Comparison of ENCODE assay signal across 8 cellular contexts in genomic region chr15:71780349-71780976, GRCh38. TPM values are rescaled to one million over a fixed set of nuclear protein-coding genes. Genes with fewer than 3 reads are reported as not detected.
DNase-seq lines count a peak whose midpoint lies in the region; TF ChIP-seq lines count a peak whose summit lies in the region.

No MANE protein-coding gene starts in this region.

- H3K36me3 ChIP-seq in HAP-1 (replicated peaks): no peaks in the 10 kb centered on the region
- no peaks in the 10 kb centered on the region for H3K36me3 ChIP-seq in OCI-LY7 (ENCODE audit: insufficient read depth, low read length)
- no peaks in the 10 kb centered on the region for H3K36me3 ChIP-seq in left ventricle myocardium inferior
- no peaks in the 10 kb centered on the region for H3K36me3 ChIP-seq in skeletal muscle satellite cell (ENCODE audit: insufficient read depth, low read length)

- DNase-seq in DMS53 treated with DMSO at 0.1 percent for 48 hours (lab: John Stamatoyannopoulos, UW; ENCODE audit: unreplicated experiment): peak; percentile 22
- peak; percentile 72 to 74 for DNase-seq in HAP-1 (ENCODE audit: low spot score in 2 of 2)
- peak; percentile 73 for DNase-seq in OCI-LY7 (ENCODE audit: low spot score)
- DNase-seq in activated naive CD4-positive, alpha-beta T cell treated with Interleukin-2 at 50 U/mL for 16 hours: peak; percentile 8
- no peak for DNase-seq in left ventricle myocardium inferior
- no peak for DNase-seq in ureter (ENCODE audit: low spot score)
- DNase-seq in NCI-H2029 treated with DMSO at 0.1 percent for 48 hours (lab: John Stamatoyannopoulos, UW): no peak

- intact Hi-C loops in OCI-LY7 (cut with micrococcal nuclease; ENCODE audit: unreplicated experiment) (loop anchor here (1.0 kb wide), 1 partner anchor 376 kb away; no protein-coding TSS in a partner anchor), left ventricle myocardium inferior (cut with micrococcal nuclease) (no loop called here)

- no peaks in the 10 kb centered on the region for H3K4me1 ChIP-seq in HAP-1
- H3K4me1 ChIP-seq in OCI-LY7 (ENCODE audit: insufficient read depth, low read length, poor library complexity, severe bottlenecking): no peaks in the 10 kb centered on the region
- peaks cover 32% of the 10 kb centered on the region for H3K4me1 ChIP-seq in left ventricle myocardium inferior
- peaks cover 39% of the 10 kb centered on the region for H3K4me1 ChIP-seq in skeletal muscle satellite cell (ENCODE audit: control insufficient read depth, insufficient read depth, low read length)

- in situ Hi-C loops in HAP-1 (cut with MboI; ENCODE audit: low sequenced_read_pairs): no loop called here

- TF ChIP-seq CTCF in OCI-LY7 (conservative IDR thresholded peaks at IDR 0.05; ENCODE audit: low read length) (peak; percentile 96), left ventricle myocardium inferior (IDR thresholded peaks at IDR 0.05; ENCODE audit: borderline replicate concordance) (peak; percentile 74)

- BruUV-seq in OCI-LY7 (replicated peaks; lab: Mats Ljungman, UMichigan): no TSS peak

- peak overlapping the region; percentile 52; the same call in 1 of the 2 replicates for H2AFZ ChIP-seq in OCI-LY7 (ENCODE audit: low read length)

- CTCF ChIA-PET in OCI-LY7 (lab: Charles Lee; ENCODE audit: unreplicated experiment): interaction anchor here (0.6 to 1.1 kb wide), 3 partner anchors 363 to 375 kb away, joined by 3 to 4 read pairs (median 3); no protein-coding TSS in a partner anchor

- H3K9ac ChIP-seq in skeletal muscle satellite cell (ENCODE audit: low read depth, low read length): peak overlapping the region; percentile 63

- H3K27me3 ChIP-seq in HAP-1 (ENCODE audit: low read depth) (no peaks in the 10 kb centered on the region), left ventricle myocardium inferior (ENCODE audit: low read depth) (no peaks in the 10 kb centered on the region), skeletal muscle satellite cell (ENCODE audit: control insufficient read depth, insufficient read depth, low read length) (no peaks in the 10 kb centered on the region)

- H3K4me2 ChIP-seq in OCI-LY7 (ENCODE audit: low read length) (peak overlapping the region; percentile 50), skeletal muscle satellite cell (ENCODE audit: low read length) (peak overlapping the region; percentile 68)

- no peaks in the 10 kb centered on the region for H3K9me2 ChIP-seq in OCI-LY7 (ENCODE audit: insufficient read depth, low read length)

- no peak overlapping the region for H3K27ac ChIP-seq in OCI-LY7 (ENCODE audit: low read depth, low read length, poor library complexity, severe bottlenecking)
- peak overlapping the region; percentile 53 for H3K27ac ChIP-seq in left ventricle myocardium inferior (replicated peaks)

- POLR2A ChIA-PET in OCI-LY7 (lab: Charles Lee): no interaction called here

- H3K4me3 ChIP-seq in HAP-1 (no peak overlapping the region), OCI-LY7 (ENCODE audit: low read depth, low read length, poor library complexity, severe bottlenecking) (no peak overlapping the region), left ventricle myocardium inferior (peak overlapping the region; percentile 8), skeletal muscle satellite cell (ENCODE audit: low read length) (peak overlapping the region; percentile 25)

- H3K9me3 ChIP-seq in HAP-1 (no peaks in the 10 kb centered on the region), OCI-LY7 (ENCODE audit: low read length) (no peaks in the 10 kb centered on the region), left ventricle myocardium inferior (replicated peaks) (no peaks in the 10 kb centered on the region), skeletal muscle satellite cell (replicated peaks; ENCODE audit: low read length) (no peaks in the 10 kb centered on the region)

- no peaks in the 10 kb centered on the region for H3K79me2 ChIP-seq in OCI-LY7 (ENCODE audit: insufficient read depth, low read depth, low read length)

- no peaks in the 10 kb centered on the region for H4K20me1 ChIP-seq in OCI-LY7 (ENCODE audit: insufficient read depth, low read length)

RNA-seq across cellular contexts. Expression of gene NR2E3, which starts 29.9 kb away (rescaled TPM):
- total RNA-seq in OCI-LY7 (2014; rRNA removed; shearing (Covaris generic)): 0.10 TPM in 1 of 2 replicates, not detected in the other
- not detected in 2 replicates for total RNA-seq in OCI-LY7 (2022)
- not detected for total RNA-seq in left ventricle myocardium inferior
- total RNA-seq in skeletal muscle satellite cell (2012; rRNA removed): under 0.01 TPM in 1 of 2 replicates, not detected in the other
- 0.23 TPM for total RNA-seq in ureter

Comparison
In these comparisons a context has a peak if more than half of its experiments do, and no peak if none do; other contexts are left out.
1. DNase-seq: peak in DMS53 treated with DMSO at 0.1 percent for 48 hours (single experiment), HAP-1 (2 of 2), OCI-LY7 (single experiment) and activated naive CD4-positive, alpha-beta T cell treated with Interleukin-2 at 50 U/mL for 16 hours (single experiment); none in left ventricle myocardium inferior (single experiment), ureter (single experiment) and NCI-H2029 treated with DMSO at 0.1 percent for 48 hours (single experiment).
2. H3K4me3 ChIP-seq: peak in left ventricle myocardium inferior (single experiment) and skeletal muscle satellite cell (single experiment); none in HAP-1 (single experiment) and OCI-LY7 (single experiment).